Comparison of ENCODE assay signal across 8 cellular contexts in the genomic region with DNA sequence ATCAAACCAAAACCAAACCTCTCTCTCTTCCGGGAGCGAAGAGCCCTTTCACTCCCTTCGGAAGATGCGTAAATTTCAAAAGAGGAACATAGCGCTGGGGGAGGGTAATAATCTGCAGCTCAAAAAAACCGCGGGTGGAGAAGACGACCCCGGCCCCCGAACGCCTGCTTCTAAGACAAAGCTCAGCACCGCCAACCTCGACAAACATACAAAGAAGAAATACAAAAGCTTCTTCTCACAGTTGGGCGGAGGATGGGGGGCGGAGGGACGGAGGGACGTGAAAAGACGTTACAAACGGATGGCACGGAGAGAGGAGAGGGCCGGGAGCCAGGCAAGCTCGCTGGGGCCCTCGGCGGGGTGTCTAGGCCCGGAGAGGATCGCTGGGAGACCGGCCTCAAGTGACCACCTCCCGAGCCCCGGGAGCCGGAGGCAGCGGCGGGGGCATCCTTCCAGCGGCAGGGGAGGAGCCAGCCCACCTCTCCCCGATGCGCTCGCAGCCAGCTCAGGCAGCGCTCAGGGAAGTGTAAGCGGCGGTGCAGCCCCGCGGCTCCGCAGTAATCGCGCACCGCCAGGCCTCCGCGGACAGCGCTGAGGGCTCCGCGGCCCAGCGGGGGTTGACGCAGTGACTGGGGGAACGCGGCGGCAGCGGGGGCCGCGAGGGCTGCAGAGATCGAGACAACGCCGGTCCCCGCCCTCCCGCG. TPM values are rescaled to one million over a fixed set of nuclear protein-coding genes. Genes with fewer than 3 reads are reported as not detected.
DNase-seq lines count a peak whose midpoint lies in the region; FAIRE-seq and TF ChIP-seq lines count a peak whose summit lies in the region.

No MANE protein-coding gene starts in this region.

- H3K4me1 ChIP-seq in GM23248 (ENCODE audit: insufficient read depth) (peaks cover 9% of the 10 kb centered on the region; the same call in 1 of the 2 replicates), Karpas-422 (ENCODE audit: low read length) (peaks cover 30% of the 10 kb centered on the region)

- H3K4me2 ChIP-seq in GM23248 (ENCODE audit: unreplicated experiment), result peak overlapping the region; percentile 90
- peak overlapping the region; percentile 86 for H3K4me2 ChIP-seq in Karpas-422 (ENCODE audit: low read depth, low read length, poor library complexity, severe bottlenecking)

- H3K4me3 ChIP-seq in GM23248 (peak overlapping the region; percentile 94), Karpas-422 (ENCODE audit: low read length) (peak overlapping the region; percentile 98), brain microvascular endothelial cell (ENCODE audit: low read depth, low read length) (peak overlapping the region; percentile 81), skin epidermis (peak overlapping the region; percentile 63 to 100 (median 99))

- H3K27me3 ChIP-seq in GM23248 (replicated peaks; ENCODE audit: insufficient read depth), result no peaks in the 10 kb centered on the region
- no peaks in the 10 kb centered on the region for H3K27me3 ChIP-seq in Karpas-422 (ENCODE audit: low read length)
- no peaks in the 10 kb centered on the region for H3K27me3 ChIP-seq in brain microvascular endothelial cell (replicated peaks)

- H2AFZ ChIP-seq in GM23248 (peak overlapping the region; percentile 89), Karpas-422 (ENCODE audit: low read length) (peak overlapping the region; percentile 89)

- peak; percentile 29 for DNase-seq in GF-D8 (lab: John Stamatoyannopoulos, UW)
- DNase-seq in GM23248, result peak; percentile 74
- DNase-seq in Karpas-422, result peak; percentile 88
- peak; percentile 13 to 71 (median 20) for DNase-seq in T-helper 2 cell
- peak; percentile 22 for DNase-seq in brain microvascular endothelial cell
- DNase-seq in iPS-NIHi7 (ENCODE audit: extremely low spot score), result peak; percentile 50
- no peak for DNase-seq in D721Med (ENCODE audit: insufficient read length, low spot score)

- in situ Hi-C loops in GM23248 (cut with MboI) (no loop called here), brain microvascular endothelial cell (cut with HindIII; ENCODE audit: low pct_ligation_motif_present, low sequenced_read_pairs) (no loop called here)

- H3K9me3 ChIP-seq in GM23248 (ENCODE audit: low read depth), result no peaks in the 10 kb centered on the region
- no peaks in the 10 kb centered on the region for H3K9me3 ChIP-seq in Karpas-422 (ENCODE audit: low read length)

- H3K36me3 ChIP-seq in GM23248 (ENCODE audit: low read depth), result no peaks in the 10 kb centered on the region
- H3K36me3 ChIP-seq in Karpas-422 (ENCODE audit: insufficient read depth, low read length), result no peaks in the 10 kb centered on the region
- no peaks in the 10 kb centered on the region for H3K36me3 ChIP-seq in brain microvascular endothelial cell (replicated peaks)

- H3K9ac ChIP-seq in GM23248 (peak overlapping the region; percentile 97), Karpas-422 (ENCODE audit: low read length) (peak overlapping the region; percentile 92)

- FAIRE-seq in D721Med (lab: Jason Lieb, UNC), result no peak

- no peak for TF ChIP-seq CTCF in brain microvascular endothelial cell (IDR thresholded peaks at IDR 0.05; ENCODE audit: low read depth, low read length, missing control alignments)
- no peak for TF ChIP-seq CTCF in D721Med (IDR thresholded peaks at IDR 0.05; ENCODE audit: insufficient read depth, missing control alignments)

- peak overlapping the region; percentile 75 for H3K27ac ChIP-seq in GM23248
- peak overlapping the region; percentile 85 for H3K27ac ChIP-seq in Karpas-422 (ENCODE audit: low read length)
- H3K27ac ChIP-seq in brain microvascular endothelial cell, result peak overlapping the region; percentile 49
- H3K27ac ChIP-seq in skin epidermis, result peak overlapping the region; percentile 76 to 97 (median 88)

- H3K9me2 ChIP-seq in GM23248 (ENCODE audit: insufficient read depth) (no peaks in the 10 kb centered on the region), Karpas-422 (replicated peaks; ENCODE audit: insufficient read depth, low read length) (no peaks in the 10 kb centered on the region)

- H3F3A ChIP-seq in GM23248 (ENCODE audit: insufficient read depth), result 0 out of 2 replicates have a peak, but pooled peaks cover 6% of the 10 kb centered on the region

- H4K20me1 ChIP-seq in GM23248 (ENCODE audit: insufficient read depth), result peaks cover 14% of the 10 kb centered on the region; the same call in 1 of the 2 replicates
- H4K20me1 ChIP-seq in Karpas-422 (ENCODE audit: insufficient read depth, low read depth, low read length), result peaks cover 27% of the 10 kb centered on the region

- 2 to 3% methylated on average over 24 to 57 of the region's 64 CpGs for WGBS in GM23248 (ENCODE audit: low coverage in 1 of 2, low lambda C conversion rate in 2 of 2, missing lambda C conversion rate in 2 of 2), 2 experiments

- peaks cover 52% of the 10 kb centered on the region for H3K79me2 ChIP-seq in GM23248 (ENCODE audit: insufficient read depth)
- peaks cover 55% of the 10 kb centered on the region for H3K79me2 ChIP-seq in Karpas-422 (ENCODE audit: low read length)

RNA-seq across cellular contexts. Expression of a gene that starts 0.8 kb away (rescaled TPM):
- 68.8 and 72.7 TPM in 2 replicates for total RNA-seq in GM23248 (2014; rRNA removed; shearing (Covaris generic))
- 71.5 and 71.7 TPM in 2 replicates for polyA plus RNA-seq in GM23248 (2016; fragmentation: Nextera tagmentation; extraction: Ambion mirVana)
- total RNA-seq in Karpas-422 (2014; rRNA removed; shearing (Covaris generic); ENCODE audit: low replicate concordance), result 68.8 and 89.3 TPM in 2 replicates
